8 cellular contexts compared by ENCODE assay signal in the genomic region with DNA sequence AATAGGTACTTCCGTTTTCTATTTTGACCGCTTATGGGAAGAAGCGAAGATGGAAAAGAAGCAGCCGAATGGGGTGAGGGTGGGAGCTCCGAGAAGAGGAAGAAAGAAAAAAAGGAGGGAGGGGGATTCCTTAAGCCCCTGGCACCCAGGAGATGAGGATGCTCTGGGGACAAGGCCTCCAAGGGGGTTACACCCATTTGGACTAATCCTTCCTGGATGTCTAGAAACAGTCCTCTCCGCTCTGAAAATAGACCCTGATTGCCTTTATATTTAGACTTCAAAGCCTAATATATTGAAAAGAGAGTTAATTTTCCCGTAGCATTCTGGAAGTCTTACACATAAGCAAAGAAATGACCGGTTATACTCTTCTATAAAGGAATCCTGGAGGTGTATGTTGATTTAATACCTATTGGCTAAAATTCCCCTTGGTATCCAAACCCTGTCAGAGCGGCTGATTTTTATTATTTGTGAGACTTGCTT. TPM values are rescaled to one million over a fixed set of nuclear protein-coding genes. Genes with fewer than 3 reads are reported as not detected.
A peak's percentile ranks its signal among the peaks of the same experiment; 100 is the strongest.
DNase-seq lines count a peak whose midpoint lies in the region; ATAC-seq and TF ChIP-seq lines count a peak whose summit lies in the region.

No MANE protein-coding gene starts in this region.

- H3K9ac ChIP-seq in mesendoderm (ENCODE audit: low read length): peak overlapping the region; percentile 76

- peaks cover 0 to 3% of the 10 kb centered on the region in 2 donors for H3K36me3 Mint-ChIP-seq in activated T-cell treated with anti-CD3 and anti-CD28 coated beads, Interleukin-2, amount 50 U/mL, for 72 hours (ENCODE audit: insufficient read depth in 2 of 2)

- no peak overlapping the region for H2BK5ac ChIP-seq in mesendoderm (ENCODE audit: low read length)

- no peak for ATAC-seq in activated T-cell treated with anti-CD3 and anti-CD28 coated beads, Interleukin-2, amount 50 U/mL, for 72 hours (replicated peaks in 1 of 2)
- no peak for ATAC-seq in upper lobe of right lung
- ATAC-seq in left colon: no peak
- no peak for ATAC-seq in body of pancreas

- H4K5ac ChIP-seq in mesendoderm (ENCODE audit: low read length): no peak overlapping the region

- peak overlapping the region; percentile 87 for H3K56ac ChIP-seq in mesendoderm (ENCODE audit: low read length)

- no peak for TF ChIP-seq POLR2A in breast epithelium (IDR thresholded peaks at IDR 0.05)
- no peak for TF ChIP-seq POLR2A in body of pancreas (IDR thresholded peaks at IDR 0.05)

- H3K9me3 ChIP-seq in breast epithelium (no peaks in the 10 kb centered on the region), upper lobe of right lung (no peaks in the 10 kb centered on the region), body of pancreas (no peaks in the 10 kb centered on the region)

- H3K79me2 ChIP-seq in mesendoderm (ENCODE audit: control insufficient read depth, insufficient read depth, low read length): peaks cover 33% of the 10 kb centered on the region

- no peak overlapping the region for H4K8ac ChIP-seq in mesendoderm (ENCODE audit: low read depth, low read length)

- H3K4me2 ChIP-seq in mesendoderm (ENCODE audit: low read length): peak overlapping the region; percentile 9

- no peak overlapping the region for H3K27ac Mint-ChIP-seq in activated T-cell treated with anti-CD3 and anti-CD28 coated beads, Interleukin-2, amount 50 U/mL, for 72 hours

- peaks cover 82% of the 10 kb centered on the region for H3K27me3 Mint-ChIP-seq in activated T-cell treated with anti-CD3 and anti-CD28 coated beads, Interleukin-2, amount 50 U/mL, for 72 hours (ENCODE audit: low read depth)

- intact Hi-C loops in breast epithelium (cut with DNase I; ENCODE audit: low total_unique reads) (no loop called here), upper lobe of right lung (cut with DNase I) (no loop called here), left colon (cut with DNase I, micrococcal nuclease) (loop anchor here in 1 of 2 donors (10.0 kb wide), 1 partner anchor 1064 kb away; no protein-coding TSS in a partner anchor), body of pancreas (cut with DNase I) (no loop called here)

- H3K9me3 Mint-ChIP-seq in activated T-cell treated with anti-CD3 and anti-CD28 coated beads, Interleukin-2, amount 50 U/mL, for 72 hours: no peaks in the 10 kb centered on the region

- H3K36me3 ChIP-seq in breast epithelium (no peaks in the 10 kb centered on the region), mesendoderm (ENCODE audit: control insufficient read depth, insufficient read depth, low read length) (no peaks in the 10 kb centered on the region), upper lobe of right lung (no peaks in the 10 kb centered on the region), body of pancreas (replicated peaks in 1 of 2; ENCODE audit: insufficient read depth in 1 of 2, low read depth in 2 of 2) (no peaks in the 10 kb centered on the region)

- no peaks in the 10 kb centered on the region for H3K4me1 ChIP-seq in breast epithelium
- H3K4me1 ChIP-seq in mesendoderm (ENCODE audit: control insufficient read depth, low read depth, low read length): no peaks in the 10 kb centered on the region
- H3K4me1 ChIP-seq in upper lobe of right lung: peaks cover 10% of the 10 kb centered on the region
- peaks cover 15% of the 10 kb centered on the region for H3K4me1 ChIP-seq in body of pancreas

- no peaks in the 10 kb centered on the region for H3K79me1 ChIP-seq in mesendoderm (ENCODE audit: low read length)

- H3K4me1 Mint-ChIP-seq in activated T-cell treated with anti-CD3 and anti-CD28 coated beads, Interleukin-2, amount 50 U/mL, for 72 hours (ENCODE audit: low read depth): peaks cover 11% of the 10 kb centered on the region

- peak overlapping the region; percentile 45 for H2BK120ac ChIP-seq in mesendoderm (ENCODE audit: low read depth, low read length)

- H3K27ac ChIP-seq in breast epithelium (peak overlapping the region in 1 of 2 donors; percentile 56), mesendoderm (ENCODE audit: low read depth, low read length) (no peak overlapping the region), upper lobe of right lung (peak overlapping the region; percentile 42), body of pancreas (peak overlapping the region in 1 of 4 donors; percentile 60)

- H2AK5ac ChIP-seq in mesendoderm (ENCODE audit: low read length): no peak overlapping the region

- no peak overlapping the region for H3K23ac ChIP-seq in mesendoderm (ENCODE audit: low read length)

- TF ChIP-seq CTCF in breast epithelium (IDR thresholded peaks at IDR 0.05) (no peak), upper lobe of right lung (IDR thresholded peaks at IDR 0.05) (no peak), body of pancreas (IDR thresholded peaks at IDR 0.05) (no peak)

- no peak overlapping the region for H2BK15ac ChIP-seq in mesendoderm (replicated peaks; ENCODE audit: low read depth)

- peak overlapping the region; percentile 53 to 76 (median 69) for H3K4me3 ChIP-seq in breast epithelium
- H3K4me3 ChIP-seq in mesendoderm (ENCODE audit: low read length): no peak overlapping the region
- peak overlapping the region; percentile 65 for H3K4me3 ChIP-seq in upper lobe of right lung
- H3K4me3 ChIP-seq in body of pancreas: no peak overlapping the region

- no peak for DNase-seq in activated T-cell treated with anti-CD3 and anti-CD28 coated beads, Interleukin-2, amount 50 U/mL, for 72 hours
- no peak for DNase-seq in activated T-cell treated with anti-CD3 and anti-CD28 coated beads, Interleukin-2, amount 50 U/mL, for 1 hour
- DNase-seq in breast epithelium (ENCODE audit: low spot score in 2 of 2) (no peak), mesendoderm (no peak), upper lobe of right lung (no peak), left colon (no peak), body of pancreas (no peak)
- no peak for DNase-seq in activated CD4-positive, CD25-positive, alpha-beta regulatory T cell (lab: John Stamatoyannopoulos, UW)

- no peak overlapping the region for H3K18ac ChIP-seq in mesendoderm (ENCODE audit: low read length)

- H3K4me3 Mint-ChIP-seq in activated T-cell treated with anti-CD3 and anti-CD28 coated beads, Interleukin-2, amount 50 U/mL, for 72 hours: peak overlapping the region; percentile 88 to 91

- WGBS in mesendoderm (ENCODE audit: extremely low coverage, insufficient coverage, low lambda C conversion rate): no CpG with 5 or more reads among the region's 9 CpGs
- 48 to 59% methylated on average over 9 of the region's 9 CpGs for WGBS in body of pancreas, 2 donors

- peaks cover 3 to 34% of the 10 kb centered on the region in 2 donors for H3K27me3 ChIP-seq in breast epithelium
- no peaks in the 10 kb centered on the region for H3K27me3 ChIP-seq in mesendoderm (ENCODE audit: insufficient read depth, low read length, poor library complexity)
- H3K27me3 ChIP-seq in upper lobe of right lung: peaks cover 44% of the 10 kb centered on the region
- H3K27me3 ChIP-seq in body of pancreas: peaks cover 0 to 24% of the 10 kb centered on the region in 2 donors

- no peak overlapping the region for H3K4ac ChIP-seq in mesendoderm (ENCODE audit: low read depth, low read length)

RNA-seq across cellular contexts. Expression of a gene that starts 0.7 kb away (rescaled TPM):
- total RNA-seq in activated T-cell treated with anti-CD3 and anti-CD28 coated beads, Interleukin-2, amount 50 U/mL, for 72 hours: under 1 TPM; 0.09 to 0.10 TPM
- total RNA-seq in breast epithelium (1 to 10 TPM in 2 of 3 donors, under 1 TPM in 1; 0.66 to 1.8 (median 1.8) TPM), upper lobe of right lung (0.64 TPM), left colon (under 1 TPM; 0.21 to 0.61 TPM), body of pancreas (not detected)
- polyA plus RNA-seq in mesendoderm (2013, experiment 1 of 2): 5.1 TPM
- 5.2 TPM for polyA plus RNA-seq in mesendoderm (2013, experiment 2 of 2)

RNA-seq across cellular contexts. Expression of a gene that starts 13.2 kb away (rescaled TPM):
- 100 to 1,000 TPM in 1 of 2 donors, 10 to 100 TPM in 1; 98.0 to 137 TPM for total RNA-seq in activated T-cell treated with anti-CD3 and anti-CD28 coated beads, Interleukin-2, amount 50 U/mL, for 72 hours
- 10 to 100 TPM; 31.8 to 48.7 (median 40.3) TPM for total RNA-seq in breast epithelium
- 97.5 TPM for polyA plus RNA-seq in mesendoderm (2013, experiment 1 of 2)
- polyA plus RNA-seq in mesendoderm (2013, experiment 2 of 2): 96.2 TPM
- 26.1 TPM for total RNA-seq in upper lobe of right lung
- total RNA-seq in left colon: 10 to 100 TPM; 19.4 to 20.4 TPM
- 10 to 100 TPM; 13.5 to 22.8 TPM for total RNA-seq in body of pancreas

Comparison
In these comparisons a context has a peak if more than half of its experiments do, and no peak if none do; other contexts are left out.
1. H3K4me3 ChIP-seq: peak in breast epithelium (3 of 3) and upper lobe of right lung (single experiment); none in mesendoderm (single experiment) and body of pancreas (0 of 2).